In the genomic region with DNA sequence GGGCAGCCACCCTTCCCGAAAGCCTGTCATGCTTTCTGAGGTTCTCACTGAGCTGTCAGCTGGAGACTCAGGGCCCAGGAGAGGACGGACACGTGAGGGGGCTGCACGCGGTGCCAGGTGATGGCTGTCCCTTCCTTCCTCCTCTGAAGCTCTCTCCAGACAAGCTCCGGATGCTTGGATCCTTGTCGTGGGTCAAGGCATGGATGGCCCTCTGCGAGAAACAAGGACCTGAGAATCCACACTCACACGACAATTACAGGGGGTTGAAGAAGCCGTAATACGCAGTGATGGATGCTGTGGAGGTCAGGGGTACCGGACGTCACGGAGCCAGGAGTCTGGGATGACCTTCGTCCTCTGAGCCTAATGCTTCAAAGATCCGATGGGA, we compare ENCODE assay signal across 18 cellular contexts.
"Had no signal": no experiment of that assay in that cellular context is flagged by ENCODE, and none has a peak within 500 bp of the region (broad histone marks: within the 10 kb centered on the region; RNA-seq: fewer than 3 reads in every experiment).

No MANE protein-coding gene starts in this region.

- FAIRE-seq: TTC549 had no signal

- H3K36me3 Mint-ChIP-seq: activated naive CD8-positive, alpha-beta T cell treated with anti-CD3 and anti-CD28 coated beads, Interleukin-2, amount 10 ng/mL, durations not matched to agents 7 days and 5 days; naive B cell had no signal

- H3K9me3 Mint-ChIP-seq: activated naive CD8-positive, alpha-beta T cell treated with anti-CD3 and anti-CD28 coated beads, Interleukin-2, amount 10 ng/mL, durations not matched to agents 7 days and 5 days; naive B cell had no signal

- H3K27me3 Mint-ChIP-seq: activated naive CD8-positive, alpha-beta T cell treated with anti-CD3 and anti-CD28 coated beads, Interleukin-2, amount 10 ng/mL, durations not matched to agents 7 days and 5 days had no signal

- H3K27me3 ChIP-seq: breast epithelium, upper lobe of left lung had no signal

- H3K4me3 Mint-ChIP-seq: activated naive CD8-positive, alpha-beta T cell treated with anti-CD3 and anti-CD28 coated beads, Interleukin-2, amount 10 ng/mL, durations not matched to agents 7 days and 5 days; naive B cell had no signal

- DNase-seq: activated CD4-positive, CD25-positive, alpha-beta regulatory T cell; activated gamma-delta T cell; activated naive CD8-positive, alpha-beta T cell treated with anti-CD3 and anti-CD28 coated beads, Interleukin-2, amount 10 ng/mL, durations not matched to agents 7 days and 5 days; aorta; esophagus squamous epithelium; foreskin fibroblast; glutamatergic neuron; left cardiac atrium; lower lobe of right lung; naive B cell; posterior cingulate gyrus; substantia nigra had no signal

- H3K4me3 ChIP-seq: breast epithelium, esophagus squamous epithelium, lower lobe of right lung, SK-N-MC, skin epidermis, upper lobe of left lung had no signal

- H3K36me3 ChIP-seq: breast epithelium, esophagus squamous epithelium, lower lobe of right lung, neutrophil, upper lobe of left lung had no signal

- ATAC-seq: left cardiac atrium, lower lobe of right lung had no signal
